Comparison of ENCODE assay signal across 7 cellular contexts in genomic region chr10:30696416-30697185, GRCh38.
DNase-seq lines count a peak whose midpoint lies in the region; ATAC-seq, FAIRE-seq and TF ChIP-seq lines count a peak whose summit lies in the region.
"Not testable (repeated sequence)": the region's sequence is repeated elsewhere in the genome, so short reads cannot be mapped to it uniquely, and the experiment has no call there.

No MANE protein-coding gene starts in this region.

- not testable (repeated sequence) for H3K79me2 ChIP-seq in HCT116 (ENCODE audit: insufficient read depth, low read length); neural progenitor cell (ENCODE audit: low read depth)

- H3K4me1 Mint-ChIP-seq in activated CD8-positive, alpha-beta T cell treated with anti-CD3 and anti-CD28 coated beads for 36 hours (ENCODE audit: low read depth), result peaks cover 63% of the 10 kb centered on the region
- H3K4me1 Mint-ChIP-seq in activated naive CD8-positive, alpha-beta T cell treated with anti-CD3 and anti-CD28 coated beads, Interleukin-2, amount 10 ng/mL, durations not matched to agents 7 days and 5 days, result peaks cover 44% of the 10 kb centered on the region
- H3K4me1 Mint-ChIP-seq in neural progenitor cell, result peaks cover 28% of the 10 kb centered on the region

- TF ChIP-seq RAD21 in HCT116 (IDR thresholded peaks at IDR 0.05; ENCODE audit: low read depth), result not testable (repeated sequence)

- 68 to 78% methylated on average over 9 of the region's 10 CpGs for WGBS in esophagus, 2 donors

- H3F3A ChIP-seq in neural progenitor cell (ENCODE audit: low read depth), result not testable (repeated sequence)

- FAIRE-seq in D721Med (lab: Jason Lieb, UNC), result not testable (repeated sequence)

- H3K9me2 ChIP-seq in HCT116 (ENCODE audit: insufficient read depth), result not testable (repeated sequence)

- peaks cover 14% of the 10 kb centered on the region for H3K36me3 Mint-ChIP-seq in activated CD8-positive, alpha-beta T cell treated with anti-CD3 and anti-CD28 coated beads for 36 hours (ENCODE audit: low read depth)
- H3K36me3 Mint-ChIP-seq in activated naive CD8-positive, alpha-beta T cell treated with anti-CD3 and anti-CD28 coated beads, Interleukin-2, amount 10 ng/mL, durations not matched to agents 7 days and 5 days; neural progenitor cell: not testable (repeated sequence)

- not testable (repeated sequence) for H3K27ac ChIP-seq in HCT116 (ENCODE audit: low read depth, low read length); Panc1 (ENCODE audit: low read length); neural progenitor cell
- H3K27ac ChIP-seq in esophagus (ENCODE audit: low read depth in 2 of 2, low read length in 1 of 2), result peak overlapping the region; percentile 66 to 85

- not testable (repeated sequence) for H3K27me3 Mint-ChIP-seq in activated CD8-positive, alpha-beta T cell treated with anti-CD3 and anti-CD28 coated beads for 36 hours; activated naive CD8-positive, alpha-beta T cell treated with anti-CD3 and anti-CD28 coated beads, Interleukin-2, amount 10 ng/mL, durations not matched to agents 7 days and 5 days; neural progenitor cell (ENCODE audit: insufficient read depth, low read depth)

- intact Hi-C loops in HCT116 (cut with micrococcal nuclease); Panc1 (cut with micrococcal nuclease; ENCODE audit: unreplicated experiment); activated CD8-positive, alpha-beta T cell treated with anti-CD3 and anti-CD28 coated beads for 36 hours (cut with micrococcal nuclease): not testable (repeated sequence)

- not testable (repeated sequence) for BruUV-seq in HCT116 (replicated peaks; lab: Mats Ljungman, UMichigan); Panc1 (replicated peaks; lab: Mats Ljungman, UMichigan)

- ATAC-seq in HCT116, result peak; percentile 70
- peak; percentile 65; the same call in 1 of the 2 replicates for ATAC-seq in Panc1
- not testable (repeated sequence) for ATAC-seq in activated CD8-positive, alpha-beta T cell treated with anti-CD3 and anti-CD28 coated beads for 36 hours; activated naive CD8-positive, alpha-beta T cell treated with anti-CD3 and anti-CD28 coated beads, Interleukin-2, amount 10 ng/mL, durations not matched to agents 7 days and 5 days (ENCODE audit: low read depth)

- CTCF ChIA-PET in HCT116 (lab: Charles Lee), result interaction anchor here (1.0 to 2.5 kb wide), 4 partner anchors 9 to 26 kb away, joined by 3 to 12 read pairs (median 6); no protein-coding TSS in a partner anchor
- CTCF ChIA-PET in Panc1 (lab: Charles Lee), result not testable (repeated sequence)
- CTCF ChIA-PET in activated CD8-positive, alpha-beta T cell treated with anti-CD3 and anti-CD28 coated beads for 36 hours (lab: Charles Lee), result interaction anchor here (1.3 to 4.5 kb wide), 5 partner anchors 10 to 22 kb away, joined by 3 to 42 read pairs (median 5); no protein-coding TSS in a partner anchor

- not testable (repeated sequence) for H3K36me3 ChIP-seq in HCT116 (ENCODE audit: control insufficient read depth in 1 of 2, insufficient read depth in 2 of 2, low read length in 2 of 2); Panc1 (ENCODE audit: control insufficient read depth, insufficient read depth, low read length); esophagus (ENCODE audit: control insufficient read depth in 2 of 2, insufficient read depth in 2 of 2, low read length in 1 of 2); neural progenitor cell

- not testable (repeated sequence) for H3K4me3 Mint-ChIP-seq in activated CD8-positive, alpha-beta T cell treated with anti-CD3 and anti-CD28 coated beads for 36 hours; activated naive CD8-positive, alpha-beta T cell treated with anti-CD3 and anti-CD28 coated beads, Interleukin-2, amount 10 ng/mL, durations not matched to agents 7 days and 5 days; neural progenitor cell

- peak overlapping the region; percentile 79 for H3K4me2 ChIP-seq in HCT116 (ENCODE audit: low read length)
- not testable (repeated sequence) for H3K4me2 ChIP-seq in neural progenitor cell

- POLR2A ChIA-PET in HCT116 (lab: Charles Lee), result interaction anchor here (1.0 kb wide), 1 partner anchor 9 kb away, joined by 3 read pairs; no protein-coding TSS in a partner anchor
- POLR2A ChIA-PET in Panc1 (lab: Charles Lee), result not testable (repeated sequence)
- POLR2A ChIA-PET in activated CD8-positive, alpha-beta T cell treated with anti-CD3 and anti-CD28 coated beads for 36 hours (lab: Charles Lee), result interaction anchor here (0.6 to 0.8 kb wide), 2 partner anchors 622 to 1008 kb away, joined by 3 read pairs; partner anchors contain the start of gene ZEB1
- POLR2A ChIA-PET in activated naive CD8-positive, alpha-beta T cell treated with anti-CD3 and anti-CD28 coated beads, Interleukin-2, amount 10 ng/mL, durations not matched to agents 7 days and 5 days (lab: Charles Lee), result interaction anchor here (0.6 to 2.5 kb wide), 2 partner anchors 8 to 10 kb away, joined by 4 to 12 read pairs; no protein-coding TSS in a partner anchor

- H3K9me3 Mint-ChIP-seq in activated CD8-positive, alpha-beta T cell treated with anti-CD3 and anti-CD28 coated beads for 36 hours; activated naive CD8-positive, alpha-beta T cell treated with anti-CD3 and anti-CD28 coated beads, Interleukin-2, amount 10 ng/mL, durations not matched to agents 7 days and 5 days; neural progenitor cell: not testable (repeated sequence)

- RAD21 ChIA-PET in HCT116 (lab: Charles Lee; ENCODE audit: low non-redundant PET in 1 of 2, low total read pairs in 2 of 2, uncharacterized antibody in 2 of 2, unreplicated experiment in 2 of 2), result not testable (repeated sequence)

- TF ChIP-seq CTCF in D721Med (IDR thresholded peaks at IDR 0.05; ENCODE audit: insufficient read depth, missing control alignments), result peak; percentile 10
- peak; percentile 19 to 53 (median 45); a peak in 5 of 6 replicates for TF ChIP-seq CTCF in HCT116 (IDR thresholded peaks at IDR 0.05 in 2 of 3, conservative IDR thresholded peaks at IDR 0.05 in 1 of 3; ENCODE audit: borderline replicate concordance in 1 of 3, insufficient read depth in 1 of 3, low read depth in 2 of 3, low read length in 2 of 3)
- peak; percentile 45 for TF ChIP-seq CTCF in Panc1 (IDR thresholded peaks at IDR 0.05)
- TF ChIP-seq CTCF in activated CD8-positive, alpha-beta T cell treated with anti-CD3 and anti-CD28 coated beads for 36 hours (IDR thresholded peaks at IDR 0.05), result not testable (repeated sequence)
- TF ChIP-seq CTCF in neural progenitor cell (IDR thresholded peaks at IDR 0.05), result peak; percentile 35

- in situ Hi-C loops in Panc1 (cut with HindIII; ENCODE audit: low pct_unique_long_range_greater_than_20kb, low sequenced_read_pairs), result not testable (repeated sequence)

- H4K20me1 ChIP-seq in HCT116 (ENCODE audit: insufficient read depth); neural progenitor cell (ENCODE audit: low read depth): not testable (repeated sequence)

- peak overlapping the region; percentile 53 for H3K9ac ChIP-seq in HCT116 (ENCODE audit: low read length)
- H3K9ac ChIP-seq in neural progenitor cell, result not testable (repeated sequence)

- H2AFZ ChIP-seq in HCT116 (ENCODE audit: low read depth, low read length, poor library complexity, severe bottlenecking), result peak overlapping the region; percentile 77
- H2AFZ ChIP-seq in neural progenitor cell (replicated peaks), result not testable (repeated sequence)

- H3K27ac Mint-ChIP-seq in activated CD8-positive, alpha-beta T cell treated with anti-CD3 and anti-CD28 coated beads for 36 hours, result peak overlapping the region; percentile 79
- H3K27ac Mint-ChIP-seq in activated naive CD8-positive, alpha-beta T cell treated with anti-CD3 and anti-CD28 coated beads, Interleukin-2, amount 10 ng/mL, durations not matched to agents 7 days and 5 days, result peak overlapping the region; percentile 65
- not testable (repeated sequence) for H3K27ac Mint-ChIP-seq in neural progenitor cell

- H3K9me3 ChIP-seq in HCT116 (ENCODE audit: control insufficient read depth in 1 of 2, insufficient read depth in 1 of 2, low read depth in 1 of 2, low read length in 2 of 2); Panc1 (ENCODE audit: control insufficient read depth, insufficient read depth, low read depth, low read length); esophagus (ENCODE audit: control insufficient read depth in 2 of 2, insufficient read depth in 1 of 2, low read depth in 1 of 2, low read length in 1 of 2); neural progenitor cell (ENCODE audit: low read depth): not testable (repeated sequence)

- peaks cover 5 to 29% of the 10 kb centered on the region in 2 experiments; a peak in 3 of 4 replicates for H3K4me1 ChIP-seq in HCT116 (ENCODE audit: control insufficient read depth in 1 of 2, insufficient read depth in 2 of 2, low read length in 2 of 2)
- not testable (repeated sequence) for H3K4me1 ChIP-seq in Panc1 (ENCODE audit: control insufficient read depth, insufficient read depth, low read length); esophagus (ENCODE audit: control insufficient read depth in 2 of 2, insufficient read depth in 2 of 2, low read length in 1 of 2)
- peaks cover 11% of the 10 kb centered on the region for H3K4me1 ChIP-seq in neural progenitor cell

- H3K27me3 ChIP-seq in HCT116 (ENCODE audit: insufficient read depth, low read length); Panc1 (ENCODE audit: control insufficient read depth, insufficient read depth, low read length); esophagus (ENCODE audit: control insufficient read depth in 1 of 2, insufficient read depth in 2 of 2, low read length in 2 of 2); neural progenitor cell: not testable (repeated sequence)

- H3K4me3 ChIP-seq in HCT116 (replicated peaks in 1 of 2; ENCODE audit: low read depth in 1 of 2, low read length in 2 of 2), result peak overlapping the region in 1 of 2 experiments; percentile 41; a peak in 2 of 4 replicates
- not testable (repeated sequence) for H3K4me3 ChIP-seq in Panc1 (ENCODE audit: low read depth in 2 of 2, low read length in 2 of 2); esophagus (ENCODE audit: low read depth in 1 of 2, low read length in 2 of 2); neural progenitor cell

- not testable (repeated sequence) for DNase-seq in D721Med (ENCODE audit: insufficient read length, low spot score); HCT116 (ENCODE audit: low read depth, low spot score); Panc1 (ENCODE audit: low read depth, low spot score); activated CD8-positive, alpha-beta T cell treated with anti-CD3 and anti-CD28 coated beads for 36 hours; activated naive CD8-positive, alpha-beta T cell treated with anti-CD3 and anti-CD28 coated beads, Interleukin-2, amount 10 ng/mL, durations not matched to agents 7 days and 5 days; neural progenitor cell (ENCODE audit: low spot score)

- TF ChIP-seq POLR2A in HCT116 (IDR thresholded peaks at IDR 0.05; ENCODE audit: borderline replicate concordance, extremely low read depth, insufficient read depth, insufficient read length), result not testable (repeated sequence)
